Comparison of ENCODE assay signal across 17 cellular contexts in genomic region chr19:38385804-38386257, GRCh38. TPM values are rescaled to one million over a fixed set of nuclear protein-coding genes. Genes with fewer than 3 reads are reported as not detected.
DNase-seq lines count a peak whose midpoint lies in the region; ATAC-seq and TF ChIP-seq lines count a peak whose summit lies in the region.
"Had no signal": no experiment of that assay in that cellular context is flagged by ENCODE, and none has a peak within 500 bp of the region (broad histone marks: within the 10 kb centered on the region; RNA-seq: fewer than 3 reads in every experiment).

No MANE protein-coding gene starts in this region.

- no peak overlapping the region for H3K27ac Mint-ChIP-seq in WTC11
- H3K27ac Mint-ChIP-seq in activated naive CD8-positive, alpha-beta T cell treated with anti-CD3 and anti-CD28 coated beads, Interleukin-2, amount 50 U/mL, for 24 hours = no peak overlapping the region
- H3K27ac Mint-ChIP-seq: activated T-helper 1 cell treated with anti-CD3 and anti-CD28 coated beads, Interleukin-12 subunit alpha, Interleukin-12 subunit beta, Interleukin-2, Interleukin-4 antibody, amounts not matched to agents 30 ng/mL and 10 ng/mL and 1 ng/mL, durations not matched to agents 14 hours and 24 hours and 36 hours had no signal

- peaks cover 75% of the 10 kb centered on the region for H4K20me1 ChIP-seq in BLaER1

- no peak overlapping the region for H3K4me3 ChIP-seq in BLaER1
- H3K4me3 ChIP-seq in WERI-Rb-1 (ENCODE audit: low read depth, low read length) = no peak overlapping the region

- H3K27me3 ChIP-seq in BLaER1 (peaks cover 69% of the 10 kb centered on the region), WERI-Rb-1 (ENCODE audit: insufficient read depth, low read depth, severe bottlenecking) (no peaks in the 10 kb centered on the region)

- DNase-seq in ELF-1 (ENCODE audit: low read depth, low spot score) = peak; percentile 46
- DNase-seq in WTC11 (ENCODE audit: low spot score) = peak; percentile 46
- peak; percentile 40 for DNase-seq in iPS-NIHi7 (ENCODE audit: extremely low spot score)
- no peak for DNase-seq in WERI-Rb-1
- DNase-seq in activated naive CD8-positive, alpha-beta T cell treated with anti-CD3 and anti-CD28 coated beads, Interleukin-2, amount 50 U/mL, for 24 hours = no peak
- DNase-seq in NCI-H526 (lab: John Stamatoyannopoulos, UW) = no peak
- DNase-seq: activated CD4-positive, alpha-beta T cell treated with anti-CD3 and anti-CD28 coated beads, Interleukin-2, amount 50 U/mL, for 48 hours; dermis blood vessel endothelial cell; DMS79; erythroblast; GOT3; KBM-7; mammary epithelial cell; NCI-H510A treated with DMSO at 0.1 percent for 48 hours had no signal

- H3K9me3 Mint-ChIP-seq in WTC11 = no peaks in the 10 kb centered on the region
- no peaks in the 10 kb centered on the region for H3K9me3 Mint-ChIP-seq in activated naive CD8-positive, alpha-beta T cell treated with anti-CD3 and anti-CD28 coated beads, Interleukin-2, amount 50 U/mL, for 24 hours
- H3K9me3 Mint-ChIP-seq: activated T-helper 1 cell treated with anti-CD3 and anti-CD28 coated beads, Interleukin-12 subunit alpha, Interleukin-12 subunit beta, Interleukin-2, Interleukin-4 antibody, amounts not matched to agents 30 ng/mL and 10 ng/mL and 1 ng/mL, durations not matched to agents 14 hours and 24 hours and 36 hours had no signal

- CTCF ChIA-PET in WTC11 (lab: Charles Lee) = interaction anchor here (0.5 to 5.4 kb wide), 9 partner anchors 11 to 407 kb away, joined by 3 to 94 read pairs (median 11); partner anchors contain the start of genes CATSPERG, FAM98C and PSMD8

- no peak overlapping the region; the same call in 1 of the 2 replicates for H3K4me3 Mint-ChIP-seq in WTC11
- H3K4me3 Mint-ChIP-seq in activated naive CD8-positive, alpha-beta T cell treated with anti-CD3 and anti-CD28 coated beads, Interleukin-2, amount 50 U/mL, for 24 hours = no peak overlapping the region

- H3K9me3 ChIP-seq in BLaER1 (no peaks in the 10 kb centered on the region), WERI-Rb-1 (ENCODE audit: severe bottlenecking) (no peaks in the 10 kb centered on the region)

- H3K27me3 Mint-ChIP-seq in WTC11 (ENCODE audit: low read depth) = peaks cover 3% of the 10 kb centered on the region; the same call in 1 of the 2 replicates
- H3K27me3 Mint-ChIP-seq in activated naive CD8-positive, alpha-beta T cell treated with anti-CD3 and anti-CD28 coated beads, Interleukin-2, amount 50 U/mL, for 24 hours = peaks cover 17% of the 10 kb centered on the region

- no peak for ATAC-seq in WTC11
- no peak for ATAC-seq in activated naive CD8-positive, alpha-beta T cell treated with anti-CD3 and anti-CD28 coated beads, Interleukin-2, amount 50 U/mL, for 24 hours

- no peak overlapping the region for H3K9ac ChIP-seq in BLaER1
- H3K9ac ChIP-seq: parathyroid adenoma had no signal

- TF ChIP-seq CTCF in WTC11 (IDR thresholded peaks at IDR 0.05) (no peak), WERI-Rb-1 (IDR thresholded peaks at IDR 0.05; ENCODE audit: low read depth, low read length) (no peak)

- POLR2A ChIA-PET in WTC11 (lab: Charles Lee) = interaction anchor here (1.4 kb wide), 1 partner anchor 9 kb away, joined by 3 read pairs; no protein-coding TSS in a partner anchor

- peaks cover 25% of the 10 kb centered on the region for H3K36me3 Mint-ChIP-seq in WTC11
- H3K36me3 Mint-ChIP-seq in activated naive CD8-positive, alpha-beta T cell treated with anti-CD3 and anti-CD28 coated beads, Interleukin-2, amount 50 U/mL, for 24 hours (ENCODE audit: low read depth) = peaks cover 45% of the 10 kb centered on the region

- no peak overlapping the region for H3K27ac ChIP-seq in BLaER1
- no peak overlapping the region for H3K27ac ChIP-seq in WERI-Rb-1
- H3K27ac ChIP-seq: parathyroid adenoma had no signal

- peak overlapping the region; percentile 91 for H3K4me2 ChIP-seq in BLaER1

- H3K4me1 Mint-ChIP-seq in WTC11 = peaks cover 19% of the 10 kb centered on the region
- H3K4me1 Mint-ChIP-seq in activated naive CD8-positive, alpha-beta T cell treated with anti-CD3 and anti-CD28 coated beads, Interleukin-2, amount 50 U/mL, for 24 hours = peaks cover 17% of the 10 kb centered on the region

- H3K36me3 ChIP-seq in BLaER1 (peaks cover 56% of the 10 kb centered on the region), WERI-Rb-1 (peaks cover 40% of the 10 kb centered on the region)

- peaks cover 32% of the 10 kb centered on the region for H3K4me1 ChIP-seq in BLaER1
- H3K4me1 ChIP-seq: parathyroid adenoma had no signal

TF ChIP-seq in WTC11, 78 proteins besides CTCF, POLR2A, EP300 and RAD21 (continues in another document):
- TF ChIP-seq, protein P1, sequence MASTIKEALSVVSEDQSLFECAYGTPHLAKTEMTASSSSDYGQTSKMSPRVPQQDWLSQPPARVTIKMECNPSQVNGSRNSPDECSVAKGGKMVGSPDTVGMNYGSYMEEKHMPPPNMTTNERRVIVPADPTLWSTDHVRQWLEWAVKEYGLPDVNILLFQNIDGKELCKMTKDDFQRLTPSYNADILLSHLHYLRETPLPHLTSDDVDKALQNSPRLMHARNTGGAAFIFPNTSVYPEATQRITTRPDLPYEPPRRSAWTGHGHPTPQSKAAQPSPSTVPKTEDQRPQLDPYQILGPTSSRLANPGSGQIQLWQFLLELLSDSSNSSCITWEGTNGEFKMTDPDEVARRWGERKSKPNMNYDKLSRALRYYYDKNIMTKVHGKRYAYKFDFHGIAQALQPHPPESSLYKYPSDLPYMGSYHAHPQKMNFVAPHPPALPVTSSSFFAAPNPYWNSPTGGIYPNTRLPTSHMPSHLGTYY (CRISPR knock-in tag; IDR thresholded peaks at IDR 0.05) = no peak
- TF ChIP-seq FOXJ3 (CRISPR knock-in tag; IDR thresholded peaks at IDR 0.05; ENCODE audit: borderline replicate concordance) (no peak), ESRRA (CRISPR knock-in tag; IDR thresholded peaks at IDR 0.05; ENCODE audit: borderline replicate concordance) (no peak), ZBTB43 (CRISPR knock-in tag; IDR thresholded peaks at IDR 0.05) (no peak), PREB (CRISPR knock-in tag; IDR thresholded peaks at IDR 0.05; ENCODE audit: borderline replicate concordance) (no peak), NFYB (CRISPR knock-in tag; conservative IDR thresholded peaks at IDR 0.05; ENCODE audit: low read depth) (no peak), KAT7 (CRISPR knock-in tag; IDR thresholded peaks at IDR 0.05; ENCODE audit: borderline replicate concordance) (no peak), EMX1 (CRISPR knock-in tag; IDR thresholded peaks at IDR 0.05) (no peak), ZNF423 (CRISPR knock-in tag; IDR thresholded peaks at IDR 0.05) (no peak), USF1 (CRISPR knock-in tag; IDR thresholded peaks at IDR 0.05) (no peak)
- TF ChIP-seq, protein P2, sequence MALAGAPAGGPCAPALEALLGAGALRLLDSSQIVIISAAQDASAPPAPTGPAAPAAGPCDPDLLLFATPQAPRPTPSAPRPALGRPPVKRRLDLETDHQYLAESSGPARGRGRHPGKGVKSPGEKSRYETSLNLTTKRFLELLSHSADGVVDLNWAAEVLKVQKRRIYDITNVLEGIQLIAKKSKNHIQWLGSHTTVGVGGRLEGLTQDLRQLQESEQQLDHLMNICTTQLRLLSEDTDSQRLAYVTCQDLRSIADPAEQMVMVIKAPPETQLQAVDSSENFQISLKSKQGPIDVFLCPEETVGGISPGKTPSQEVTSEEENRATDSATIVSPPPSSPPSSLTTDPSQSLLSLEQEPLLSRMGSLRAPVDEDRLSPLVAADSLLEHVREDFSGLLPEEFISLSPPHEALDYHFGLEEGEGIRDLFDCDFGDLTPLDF (CRISPR knock-in tag; IDR thresholded peaks at IDR 0.05) = no peak
- TF ChIP-seq, protein P3, sequence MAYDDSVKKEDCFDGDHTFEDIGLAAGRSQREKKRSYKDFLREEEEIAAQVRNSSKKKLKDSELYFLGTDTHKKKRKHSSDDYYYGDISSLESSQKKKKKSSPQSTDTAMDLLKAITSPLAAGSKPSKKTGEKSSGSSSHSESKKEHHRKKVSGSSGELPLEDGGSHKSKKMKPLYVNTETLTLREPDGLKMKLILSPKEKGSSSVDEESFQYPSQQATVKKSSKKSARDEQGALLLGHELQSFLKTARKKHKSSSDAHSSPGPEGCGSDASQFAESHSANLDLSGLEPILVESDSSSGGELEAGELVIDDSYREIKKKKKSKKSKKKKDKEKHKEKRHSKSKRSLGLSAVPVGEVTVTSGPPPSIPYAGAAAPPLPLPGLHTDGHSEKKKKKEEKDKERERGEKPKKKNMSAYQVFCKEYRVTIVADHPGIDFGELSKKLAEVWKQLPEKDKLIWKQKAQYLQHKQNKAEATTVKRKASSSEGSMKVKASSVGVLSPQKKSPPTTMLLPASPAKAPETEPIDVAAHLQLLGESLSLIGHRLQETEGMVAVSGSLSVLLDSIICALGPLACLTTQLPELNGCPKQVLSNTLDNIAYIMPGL (CRISPR knock-in tag; IDR thresholded peaks at IDR 0.05) = no peak

RNA-seq across cellular contexts. Expression of gene GGN, which starts 2.0 kb away (rescaled TPM):
- total RNA-seq in WTC11 (2021) = 2.4 to 3.1 TPM (median 2.7 TPM) in 3 replicates

RNA-seq across cellular contexts. Expression of gene SPRED3, which starts 2.7 kb away (rescaled TPM):
- 5.2 to 7.3 TPM (median 7.2 TPM) in 3 replicates for total RNA-seq in WTC11 (2021)

RNA-seq across cellular contexts. Expression of gene PSMD8, which starts 11.5 kb away (rescaled TPM):
- 156 to 167 TPM (median 160 TPM) in 3 replicates for total RNA-seq in WTC11 (2021)

RNA-seq across cellular contexts. Expression of gene FAM98C, which starts 17.1 kb away (rescaled TPM):
- 9.7 to 12.2 TPM (median 10.2 TPM) in 3 replicates for total RNA-seq in WTC11 (2021)

RNA-seq across cellular contexts. Expression of gene RASGRP4, which starts 40.2 kb away (rescaled TPM):
- 2.5 to 4.1 TPM (median 3.4 TPM) in 3 replicates for total RNA-seq in WTC11 (2021)
- total RNA-seq: dermis blood vessel endothelial cell, mammary epithelial cell had no signal

Comparison
In these comparisons a context has a peak if more than half of its experiments do, and no peak if none do; other contexts are left out.
1. DNase-seq: peak in ELF-1 (single experiment), WTC11 (single experiment) and iPS-NIHi7 (single experiment); none in WERI-Rb-1 (single experiment), activated naive CD8-positive, alpha-beta T cell treated with anti-CD3 and anti-CD28 coated beads, Interleukin-2, amount 50 U/mL, for 24 hours (single experiment) and NCI-H526 (0 of 2).